8 cellular contexts compared by ENCODE assay signal in genomic region chr10:95906675-95907453, GRCh38. TPM values are rescaled to one million over a fixed set of nuclear protein-coding genes. Genes with fewer than 3 reads are reported as not detected.
DNase-seq lines count a peak whose midpoint lies in the region; ATAC-seq, FAIRE-seq and TF ChIP-seq lines count a peak whose summit lies in the region.

No MANE protein-coding gene starts in this region.

- H4K20me1 ChIP-seq in fibroblast of lung (ENCODE audit: control insufficient read depth, extremely low read depth, insufficient read depth, low read length) = no peaks in the 10 kb centered on the region

- DNase-seq in A673 (ENCODE audit: low spot score) (peak; percentile 80), GM12891 (ENCODE audit: insufficient read length, low spot score) (peak; percentile 25), NCI-H526 (lab: John Stamatoyannopoulos, UW) (peak; percentile 29 to 65), activated T-cell treated with anti-CD3 and anti-CD28 coated beads for 48 hours (ENCODE audit: low read depth) (peak; percentile 19), fibroblast of lung (ENCODE audit: low read depth in 2 of 2) (peak; percentile 65 to 74)
- peak in 7 of 9 donors; percentile 10 to 40 (median 36) for DNase-seq in naive thymus-derived CD4-positive, alpha-beta T cell
- DNase-seq in stimulated activated naive CD8-positive, alpha-beta T cell treated with anti-CD3 and anti-CD28 coated beads, Interleukin-15, amount 100 ng/mL, for 72 hours = peak in 1 of 2 donors; percentile 33

- peak overlapping the region; percentile 92 to 95 (median 94) for H3K4me3 Mint-ChIP-seq in naive thymus-derived CD4-positive, alpha-beta T cell
- H3K4me3 Mint-ChIP-seq in stimulated activated naive CD8-positive, alpha-beta T cell treated with anti-CD3 and anti-CD28 coated beads, Interleukin-15, amount 100 ng/mL, for 72 hours = peak overlapping the region; percentile 93 to 96

- no peaks in the 10 kb centered on the region for H3K9me3 Mint-ChIP-seq in naive thymus-derived CD4-positive, alpha-beta T cell
- H3K9me3 Mint-ChIP-seq in stimulated activated naive CD8-positive, alpha-beta T cell treated with anti-CD3 and anti-CD28 coated beads, Interleukin-15, amount 100 ng/mL, for 72 hours = no peaks in the 10 kb centered on the region

- H3K27me3 Mint-ChIP-seq in naive thymus-derived CD4-positive, alpha-beta T cell = peaks cover 0 to 15% (median 0%) of the 10 kb centered on the region in 5 donors
- H3K27me3 Mint-ChIP-seq in stimulated activated naive CD8-positive, alpha-beta T cell treated with anti-CD3 and anti-CD28 coated beads, Interleukin-15, amount 100 ng/mL, for 72 hours = no peaks in the 10 kb centered on the region

- CTCF ChIA-PET in A673 (lab: Charles Lee) = interaction anchor here (1.2 to 1.4 kb wide), 2 partner anchors 110 to 213 kb away, joined by 3 to 4 read pairs; partner anchors contain the start of gene TCTN3
- CTCF ChIA-PET in naive thymus-derived CD4-positive, alpha-beta T cell (lab: Charles Lee) = interaction anchor here (0.6 to 0.7 kb wide), 2 partner anchors 42 to 213 kb away, joined by 3 to 4 read pairs; partner anchors contain the start of gene TCTN3

- H3K27ac ChIP-seq in A673 (ENCODE audit: low read depth, low read length, poor library complexity, severe bottlenecking) = peak overlapping the region; percentile 76
- H3K27ac ChIP-seq in fibroblast of lung (ENCODE audit: insufficient read depth, low read length) = peak overlapping the region; percentile 75
- H3K27ac ChIP-seq in naive thymus-derived CD4-positive, alpha-beta T cell (ENCODE audit: low read depth, low read length) = peak overlapping the region; percentile 65

- H3K4me2 ChIP-seq in fibroblast of lung (ENCODE audit: extremely low read depth, insufficient read depth, low read length) = peak overlapping the region; percentile 90

- ATAC-seq in HG02981 (IDR thresholded peaks at IDR 0.05; ENCODE audit: unreplicated experiment) = peak; percentile 27
- ATAC-seq in naive thymus-derived CD4-positive, alpha-beta T cell = peak; percentile 58
- peak; percentile 64 for ATAC-seq in stimulated activated naive CD8-positive, alpha-beta T cell treated with anti-CD3 and anti-CD28 coated beads, Interleukin-15, amount 100 ng/mL, for 72 hours

- TF ChIP-seq CTCF in A673 (conservative IDR thresholded peaks at IDR 0.05; ENCODE audit: low read depth, low read length) = 0 out of 2 replicates have a peak, but pooled peaks have one; percentile 32
- peak; percentile 16 to 35 for TF ChIP-seq CTCF in fibroblast of lung (conservative IDR thresholded peaks at IDR 0.05 in 1 of 2, IDR thresholded peaks at IDR 0.05 in 1 of 2; ENCODE audit: low read depth in 1 of 2, low read length in 2 of 2)

- H3K36me3 ChIP-seq in A673 (ENCODE audit: insufficient read depth, low read length, poor library complexity, severe bottlenecking) (no peaks in the 10 kb centered on the region), fibroblast of lung (ENCODE audit: control insufficient read depth, insufficient read depth, low read length) (no peaks in the 10 kb centered on the region)
- peaks cover 0 to 17% (median 0%) of the 10 kb centered on the region in 3 experiments for H3K36me3 ChIP-seq in naive thymus-derived CD4-positive, alpha-beta T cell (ENCODE audit: control insufficient read depth in 2 of 3, insufficient read depth in 3 of 3, low read length in 3 of 3)

- TSS peak; percentile 34 for BruUV-seq in A673 (replicated peaks; lab: Mats Ljungman, UMichigan)

- intact Hi-C loops in A673 (cut with micrococcal nuclease; ENCODE audit: unreplicated experiment) = loop anchor here (5.0 kb wide), 1 partner anchor 215 kb away; the partner anchor contains the start of gene TCTN3
- intact Hi-C loops in naive thymus-derived CD4-positive, alpha-beta T cell (cut with micrococcal nuclease) = loop anchor here (1.0 to 10.0 kb wide), 13 partner anchors 42 to 1362 kb away; partner anchors contain the start of genes HELLS (in 2 of the 2), CCNJ (in 1 of the 2), LCOR (in 1 of the 2) and SORBS1 (in 1 of the 2)

- H3K4me1 ChIP-seq in A673 (ENCODE audit: insufficient read depth, low read length, poor library complexity, severe bottlenecking) (no peaks in the 10 kb centered on the region), fibroblast of lung (ENCODE audit: control insufficient read depth, extremely low read depth, insufficient read depth, low read length) (no peaks in the 10 kb centered on the region)
- no peaks in the 10 kb centered on the region for H3K4me1 ChIP-seq in naive thymus-derived CD4-positive, alpha-beta T cell (ENCODE audit: control insufficient read depth in 2 of 2, insufficient read depth in 2 of 2, low read length in 2 of 2)

- FAIRE-seq in GM12891 (lab: Jason Lieb, UNC) = no peak

- H3K27me3 ChIP-seq in A673 (replicated peaks; ENCODE audit: insufficient read depth, low read depth, low read length, poor library complexity) (peaks cover 4% of the 10 kb centered on the region), fibroblast of lung (ENCODE audit: control insufficient read depth, insufficient read depth, low read length) (no peaks in the 10 kb centered on the region)
- no peaks in the 10 kb centered on the region for H3K27me3 ChIP-seq in naive thymus-derived CD4-positive, alpha-beta T cell (ENCODE audit: control insufficient read depth in 2 of 2, insufficient read depth in 2 of 2, low read length in 2 of 2)

- peak overlapping the region; percentile 29 to 90 (median 86) for H3K27ac Mint-ChIP-seq in naive thymus-derived CD4-positive, alpha-beta T cell
- H3K27ac Mint-ChIP-seq in stimulated activated naive CD8-positive, alpha-beta T cell treated with anti-CD3 and anti-CD28 coated beads, Interleukin-15, amount 100 ng/mL, for 72 hours = peak overlapping the region in 1 of 2 donors; percentile 49

- TF ChIP-seq POLR2A in GM12891 (IDR thresholded peaks at IDR 0.05; ENCODE audit: low read depth, low read length) = no peak

- peaks cover 0 to 14% (median 0%) of the 10 kb centered on the region in 5 donors for H3K36me3 Mint-ChIP-seq in naive thymus-derived CD4-positive, alpha-beta T cell

- H3K9me3 ChIP-seq in A673 (ENCODE audit: low read depth, low read length, poor library complexity, severe bottlenecking) (no peaks in the 10 kb centered on the region), fibroblast of lung (ENCODE audit: control insufficient read depth, insufficient read depth, low read depth, low read length) (no peaks in the 10 kb centered on the region)
- no peaks in the 10 kb centered on the region for H3K9me3 ChIP-seq in naive thymus-derived CD4-positive, alpha-beta T cell (ENCODE audit: control insufficient read depth in 2 of 3, low read length in 3 of 3)

- H3K79me2 ChIP-seq in fibroblast of lung (ENCODE audit: control insufficient read depth, insufficient read depth, low read length) = peaks cover 1% of the 10 kb centered on the region

- POLR2A ChIA-PET in A673 (lab: Charles Lee; ENCODE audit: low non-redundant PET) = no interaction called here
- POLR2A ChIA-PET in naive thymus-derived CD4-positive, alpha-beta T cell (lab: Charles Lee) = interaction anchor here (0.8 to 0.9 kb wide), 2 partner anchors 45 to 223 kb away, joined by 3 read pairs; partner anchors contain the start of gene ZNF518A

- peak overlapping the region; percentile 100 for H2AFZ ChIP-seq in fibroblast of lung (ENCODE audit: low read length)

- peak overlapping the region; percentile 61 for H3K9ac ChIP-seq in fibroblast of lung (ENCODE audit: insufficient read depth, low read length)

- H3K4me1 Mint-ChIP-seq in naive thymus-derived CD4-positive, alpha-beta T cell = peaks cover 11 to 20% (median 18%) of the 10 kb centered on the region in 7 donors
- H3K4me1 Mint-ChIP-seq in stimulated activated naive CD8-positive, alpha-beta T cell treated with anti-CD3 and anti-CD28 coated beads, Interleukin-15, amount 100 ng/mL, for 72 hours = peaks cover 17% of the 10 kb centered on the region

- H3K4me3 ChIP-seq in A673 (ENCODE audit: low read depth, low read length, poor library complexity, severe bottlenecking) (peak overlapping the region; percentile 64), fibroblast of lung (replicated peaks in 1 of 4; ENCODE audit: control extremely low read depth in 1 of 4, insufficient read depth in 1 of 4, low read depth in 3 of 4, low read length in 4 of 4) (peak overlapping the region; percentile 79 to 89 (median 86))
- peak overlapping the region; percentile 62 for H3K4me3 ChIP-seq in naive thymus-derived CD4-positive, alpha-beta T cell (ENCODE audit: low read length)

TF ChIP-seq in GM12891, 5 proteins besides CTCF, POLR2A, EP300 and RAD21:
- TF ChIP-seq POU2F2 (IDR thresholded peaks at IDR 0.05; ENCODE audit: low read depth, low read length) (no peak), TAF1 (IDR thresholded peaks at IDR 0.05; ENCODE audit: low read depth, low read length) (no peak), PAX5 (IDR thresholded peaks at IDR 0.05; ENCODE audit: insufficient read depth, low read length, severe bottlenecking) (no peak), SPI1 (IDR thresholded peaks at IDR 0.05; ENCODE audit: low read depth, low read length) (no peak), POLR2AphosphoS5 (IDR thresholded peaks at IDR 0.05; ENCODE audit: low read depth, low read length) (no peak)

RNA-seq across cellular contexts. Expression of gene CC2D2B, which starts 0.9 kb away (rescaled TPM):
- total RNA-seq in A673 (2021) (not detected in 2 replicates), fibroblast of lung (0.26 and 0.33 TPM in 2 replicates)
- polyA plus RNA-seq in GM12891 (2012; ENCODE audit: low read depth, missing spikeins) = 0.26 TPM
- not detected in 2 replicates for polyA plus RNA-seq in fibroblast of lung
- polyA plus RNA-seq in fibroblast of lung (2012) = 0.08 TPM in 1 of 2 replicates, not detected in the other
- polyA minus RNA-seq in fibroblast of lung (ENCODE audit: low replicate concordance) = not detected in 2 replicates
- total RNA-seq in naive thymus-derived CD4-positive, alpha-beta T cell = under 1 TPM in 2 of 5 experiments, not detected in 3; 0.64 to 0.99 TPM
- not detected for polyA plus RNA-seq in naive thymus-derived CD4-positive, alpha-beta T cell
